1 cellular context compared by ENCODE assay signal in the genomic region with DNA sequence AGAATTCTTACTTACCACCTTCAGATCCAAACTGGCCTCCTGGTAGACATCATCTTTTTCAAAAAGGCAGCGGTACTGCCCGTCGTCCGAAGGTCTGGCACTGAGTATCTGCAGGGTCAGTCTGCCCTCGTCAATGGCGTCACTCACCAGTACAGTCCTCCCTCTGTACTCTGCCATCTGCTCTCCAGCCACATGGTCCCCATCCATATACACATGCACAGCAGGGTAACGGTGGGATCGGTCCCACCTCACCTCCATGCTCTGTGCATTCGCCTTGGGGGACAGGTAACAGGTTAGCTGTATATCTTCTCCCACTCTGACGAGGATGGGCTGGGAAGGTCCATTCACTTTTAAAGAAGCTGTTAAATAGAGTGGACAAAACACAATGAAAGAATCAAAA.
TF ChIP-seq lines count a peak whose summit lies in the region.

No MANE protein-coding gene starts in this region.

TF ChIP-seq in HepG2, 621 proteins besides CTCF, POLR2A, EP300 and RAD21:
- TF ChIP-seq ZNF24 (IDR thresholded peaks at IDR 0.05) (no peak), MED1 (CRISPR knock-in tag; IDR thresholded peaks at IDR 0.05) (no peak), NR2F2 (IDR thresholded peaks at IDR 0.05; ENCODE audit: borderline replicate concordance, low read depth) (no peak)
- TF ChIP-seq, protein P1, sequence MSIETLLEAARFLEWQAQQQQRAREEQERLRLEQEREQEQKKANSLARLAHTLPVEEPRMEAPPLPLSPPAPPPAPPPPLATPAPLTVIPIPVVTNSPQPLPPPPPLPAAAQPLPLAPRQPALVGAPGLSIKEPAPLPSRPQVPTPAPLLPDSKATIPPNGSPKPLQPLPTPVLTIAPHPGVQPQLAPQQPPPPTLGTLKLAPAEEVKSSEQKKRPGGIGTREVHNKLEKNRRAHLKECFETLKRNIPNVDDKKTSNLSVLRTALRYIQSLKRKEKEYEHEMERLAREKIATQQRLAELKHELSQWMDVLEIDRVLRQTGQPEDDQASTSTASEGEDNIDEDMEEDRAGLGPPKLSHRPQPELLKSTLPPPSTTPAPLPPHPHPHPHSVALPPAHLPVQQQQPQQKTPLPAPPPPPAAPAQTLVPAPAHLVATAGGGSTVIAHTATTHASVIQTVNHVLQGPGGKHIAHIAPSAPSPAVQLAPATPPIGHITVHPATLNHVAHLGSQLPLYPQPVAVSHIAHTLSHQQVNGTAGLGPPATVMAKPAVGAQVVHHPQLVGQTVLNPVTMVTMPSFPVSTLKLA (IDR thresholded peaks at IDR 0.05): peak; percentile 91
